8 cellular contexts compared by ENCODE assay signal in the genomic region with DNA sequence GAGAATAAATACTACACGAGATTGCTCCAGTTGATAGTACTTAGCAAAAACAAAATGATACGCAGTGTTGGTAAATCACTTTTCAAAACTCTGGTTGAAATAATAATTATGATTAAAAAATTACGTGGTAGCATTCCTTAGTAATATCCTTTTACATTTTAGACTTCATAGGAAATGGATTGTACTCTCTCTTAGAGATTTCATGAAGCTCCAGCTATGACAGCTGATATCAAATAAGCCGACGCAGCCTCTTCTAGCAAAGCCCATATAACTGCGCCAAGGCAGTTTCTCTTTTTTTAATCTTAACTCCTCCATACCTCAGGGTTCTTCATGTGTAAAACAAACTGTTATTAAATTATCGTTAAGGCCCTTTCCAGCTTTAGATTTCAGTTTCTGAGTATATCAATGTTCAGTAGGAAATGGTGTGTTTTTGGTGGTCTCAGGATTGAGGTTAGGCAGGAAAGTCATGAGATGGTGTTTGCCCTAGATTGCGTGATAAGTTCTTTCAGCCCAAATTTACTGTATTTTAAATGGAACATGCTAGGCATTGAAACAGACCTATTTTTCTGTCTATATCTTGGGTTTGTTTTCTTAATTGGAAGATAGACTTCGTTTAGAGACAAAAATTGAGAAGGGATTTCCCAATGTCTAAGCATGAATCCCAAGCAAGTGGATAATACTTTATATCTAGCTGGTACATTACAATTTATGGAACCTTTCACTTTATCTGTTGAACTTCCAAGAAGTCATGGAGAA. TPM values are rescaled to one million over a fixed set of nuclear protein-coding genes. Genes with fewer than 3 reads are reported as not detected.
A peak's percentile ranks its signal among the peaks of the same experiment; 100 is the strongest.
DNase-seq lines count a peak whose midpoint lies in the region.

No MANE protein-coding gene starts in this region.

- H3K36me3 ChIP-seq in subcutaneous abdominal adipose tissue (ENCODE audit: control insufficient read depth in 5 of 5, insufficient read depth in 5 of 5, low read length in 5 of 5): peaks cover 4 to 11% (median 8%) of the 10 kb centered on the region in 5 donors

- H3K9ac ChIP-seq in subcutaneous abdominal adipose tissue (ENCODE audit: low read length in 5 of 5): peak overlapping the region in 4 of 5 donors; percentile 72 to 84 (median 81)

- peak overlapping the region; percentile 78 for H3K4me3 Mint-ChIP-seq in activated T-helper 2 cell treated with anti-CD3 and anti-CD28 coated beads, Interferon-gamma antibody, Interleukin-2, Interleukin-4, amounts not matched to agents 10 μg/mL and 5 μg/mL and 100 μg/mL, durations not matched to agents 14 hours and 24 hours and 36 hours (ENCODE audit: low read depth)

- no peaks in the 10 kb centered on the region for H3K9me3 ChIP-seq in subcutaneous abdominal adipose tissue (ENCODE audit: control insufficient read depth in 5 of 5, low read length in 5 of 5)

- H3K4me1 ChIP-seq in subcutaneous abdominal adipose tissue (ENCODE audit: control insufficient read depth in 5 of 5, insufficient read depth in 5 of 5, low read length in 5 of 5): peaks cover 2 to 32% (median 27%) of the 10 kb centered on the region in 5 donors

- peaks cover 22% of the 10 kb centered on the region for H3K27me3 Mint-ChIP-seq in activated T-helper 2 cell treated with anti-CD3 and anti-CD28 coated beads, Interferon-gamma antibody, Interleukin-2, Interleukin-4, amounts not matched to agents 10 μg/mL and 5 μg/mL and 100 μg/mL, durations not matched to agents 14 hours and 24 hours and 36 hours (ENCODE audit: low read depth)

- peaks cover 23% of the 10 kb centered on the region for H3K36me3 Mint-ChIP-seq in activated T-helper 2 cell treated with anti-CD3 and anti-CD28 coated beads, Interferon-gamma antibody, Interleukin-2, Interleukin-4, amounts not matched to agents 10 μg/mL and 5 μg/mL and 100 μg/mL, durations not matched to agents 14 hours and 24 hours and 36 hours (ENCODE audit: low read depth)

- no peaks in the 10 kb centered on the region for H3K27me3 ChIP-seq in subcutaneous abdominal adipose tissue (ENCODE audit: control insufficient read depth in 5 of 5, insufficient read depth in 4 of 5, low read length in 5 of 5)

- peak; percentile 18 for DNase-seq in NCI-H82 (lab: John Stamatoyannopoulos, UW)
- DNase-seq in NCI-H82 treated with DMSO at 0.1 percent for 48 hours (lab: John Stamatoyannopoulos, UW; ENCODE audit: unreplicated experiment): no peak
- DNase-seq in activated T-helper 2 cell treated with anti-CD3 and anti-CD28 coated beads, Interferon-gamma antibody, Interleukin-2, Interleukin-4, amounts not matched to agents 10 μg/mL and 5 μg/mL and 100 μg/mL, durations not matched to agents 14 hours and 24 hours and 36 hours (ENCODE audit: low spot score): no peak
- peak; percentile 61 for DNase-seq in inferior parietal cortex (ENCODE audit: extremely low spot score)
- no peak for DNase-seq in 8988T
- no peak for DNase-seq in NCI-H345 (lab: John Stamatoyannopoulos, UW)
- DNase-seq in iPS-NIHi11 (ENCODE audit: low spot score): no peak

- peak overlapping the region; percentile 50 to 89 (median 84) for H3K4me3 ChIP-seq in subcutaneous abdominal adipose tissue (ENCODE audit: low read depth in 1 of 5, low read length in 5 of 5)

- intact Hi-C loops in activated T-helper 2 cell treated with anti-CD3 and anti-CD28 coated beads, Interferon-gamma antibody, Interleukin-2, Interleukin-4, amounts not matched to agents 10 μg/mL and 5 μg/mL and 100 μg/mL, durations not matched to agents 14 hours and 24 hours and 36 hours (cut with micrococcal nuclease): loop anchor here (2.0 kb wide), 1 partner anchor 158 kb away; no protein-coding TSS in a partner anchor

- H3K9me3 Mint-ChIP-seq in activated T-helper 2 cell treated with anti-CD3 and anti-CD28 coated beads, Interferon-gamma antibody, Interleukin-2, Interleukin-4, amounts not matched to agents 10 μg/mL and 5 μg/mL and 100 μg/mL, durations not matched to agents 14 hours and 24 hours and 36 hours: no peaks in the 10 kb centered on the region

- H3K27ac ChIP-seq in subcutaneous abdominal adipose tissue (ENCODE audit: low read depth, low read length): peak overlapping the region; percentile 81

- peak overlapping the region; percentile 69 for H3K27ac Mint-ChIP-seq in activated T-helper 2 cell treated with anti-CD3 and anti-CD28 coated beads, Interferon-gamma antibody, Interleukin-2, Interleukin-4, amounts not matched to agents 10 μg/mL and 5 μg/mL and 100 μg/mL, durations not matched to agents 14 hours and 24 hours and 36 hours

- H3K4me1 Mint-ChIP-seq in activated T-helper 2 cell treated with anti-CD3 and anti-CD28 coated beads, Interferon-gamma antibody, Interleukin-2, Interleukin-4, amounts not matched to agents 10 μg/mL and 5 μg/mL and 100 μg/mL, durations not matched to agents 14 hours and 24 hours and 36 hours (ENCODE audit: low read depth): peaks cover 28% of the 10 kb centered on the region

RNA-seq across cellular contexts. Expression of gene CFL2, which starts 0.9 kb away (rescaled TPM):
- total RNA-seq in activated T-helper 2 cell treated with anti-CD3 and anti-CD28 coated beads, Interferon-gamma antibody, Interleukin-2, Interleukin-4, amounts not matched to agents 10 μg/mL and 5 μg/mL and 100 μg/mL, durations not matched to agents 14 hours and 24 hours and 36 hours: 7.1 and 8.4 TPM in 2 replicates

Comparison
In these comparisons a context has a peak if more than half of its experiments do, and no peak if none do; other contexts are left out.
1. DNase-seq: peak in NCI-H82 (single experiment) and inferior parietal cortex (single experiment); none in NCI-H82 treated with DMSO at 0.1 percent for 48 hours (single experiment), activated T-helper 2 cell treated with anti-CD3 and anti-CD28 coated beads, Interferon-gamma antibody, Interleukin-2, Interleukin-4, amounts not matched to agents 10 μg/mL and 5 μg/mL and 100 μg/mL, durations not matched to agents 14 hours and 24 hours and 36 hours (single experiment), 8988T (single experiment), NCI-H345 (single experiment) and iPS-NIHi11 (single experiment).